Comparison of ENCODE assay signal across 9 cellular contexts in genomic region chr3:70981252-70981933, GRCh38.
DNase-seq lines count a peak whose midpoint lies in the region; ATAC-seq and TF ChIP-seq lines count a peak whose summit lies in the region.
"Had no signal": no experiment of that assay in that cellular context is flagged by ENCODE, and none has a peak within 500 bp of the region (broad histone marks: within the 10 kb centered on the region; RNA-seq: fewer than 3 reads in every experiment).

No MANE protein-coding gene starts in this region.

- H3K9me3 ChIP-seq in right lobe of liver = no peaks in the 10 kb centered on the region
- no peaks in the 10 kb centered on the region for H3K9me3 ChIP-seq in stomach

- TF ChIP-seq POLR2A in right lobe of liver (IDR thresholded peaks at IDR 0.05) (no peak), stomach (IDR thresholded peaks at IDR 0.05) (no peak)

- H3K36me3 Mint-ChIP-seq in activated naive CD8-positive, alpha-beta T cell treated with anti-CD3 and anti-CD28 coated beads, Interleukin-2, amount 10 ng/mL, durations not matched to agents 7 days and 5 days = peaks cover 60% of the 10 kb centered on the region

- ATAC-seq in activated naive CD8-positive, alpha-beta T cell treated with anti-CD3 and anti-CD28 coated beads, Interleukin-2, amount 10 ng/mL, durations not matched to agents 7 days and 5 days (ENCODE audit: low read depth) = no peak
- ATAC-seq in right lobe of liver = peak in 2 of 4 donors; percentile 12 to 27
- no peak for ATAC-seq in HG02571 (IDR thresholded peaks at IDR 0.05; ENCODE audit: unreplicated experiment)
- no peak for ATAC-seq in HG02885 (IDR thresholded peaks at IDR 0.05; ENCODE audit: poor library complexity, unreplicated experiment)

- peak overlapping the region; percentile 19 to 64 (median 53) for H3K27ac ChIP-seq in right lobe of liver
- H3K27ac ChIP-seq in stomach = peak overlapping the region in 4 of 5 donors; percentile 80 to 89 (median 84)
- H3K27ac ChIP-seq: 22Rv1 had no signal

- DNase-seq in NCI-H1105 treated with DMSO at 0.1 percent for 48 hours (lab: John Stamatoyannopoulos, UW) (peak; percentile 69), NCI-H1105 (lab: John Stamatoyannopoulos, UW) (no peak), right lobe of liver (no peak), stomach (no peak), HuH-7 (ENCODE audit: low spot score) (no peak)
- no peak for DNase-seq in activated naive CD8-positive, alpha-beta T cell treated with anti-CD3 and anti-CD28 coated beads, Interleukin-2, amount 10 ng/mL, durations not matched to agents 7 days and 5 days

- H3K4me3 Mint-ChIP-seq in activated naive CD8-positive, alpha-beta T cell treated with anti-CD3 and anti-CD28 coated beads, Interleukin-2, amount 10 ng/mL, durations not matched to agents 7 days and 5 days = no peak overlapping the region

- TF ChIP-seq EP300 in stomach (IDR thresholded peaks at IDR 0.05) = no peak

- peak overlapping the region; percentile 54 for H3K27ac Mint-ChIP-seq in activated naive CD8-positive, alpha-beta T cell treated with anti-CD3 and anti-CD28 coated beads, Interleukin-2, amount 10 ng/mL, durations not matched to agents 7 days and 5 days

- H3K4me1 ChIP-seq in right lobe of liver (peaks cover 0 to 4% (median 0%) of the 10 kb centered on the region in 4 donors), stomach (peaks cover 26 to 72% (median 67%) of the 10 kb centered on the region in 4 donors)

- no peaks in the 10 kb centered on the region for H3K27me3 Mint-ChIP-seq in activated naive CD8-positive, alpha-beta T cell treated with anti-CD3 and anti-CD28 coated beads, Interleukin-2, amount 10 ng/mL, durations not matched to agents 7 days and 5 days

- peaks cover 37% of the 10 kb centered on the region for H3K4me1 Mint-ChIP-seq in activated naive CD8-positive, alpha-beta T cell treated with anti-CD3 and anti-CD28 coated beads, Interleukin-2, amount 10 ng/mL, durations not matched to agents 7 days and 5 days

- no peak overlapping the region for H3K4me3 ChIP-seq in right lobe of liver
- H3K4me3 ChIP-seq in stomach = no peak overlapping the region

- no peaks in the 10 kb centered on the region for H3K9me3 Mint-ChIP-seq in activated naive CD8-positive, alpha-beta T cell treated with anti-CD3 and anti-CD28 coated beads, Interleukin-2, amount 10 ng/mL, durations not matched to agents 7 days and 5 days

- POLR2A ChIA-PET in activated naive CD8-positive, alpha-beta T cell treated with anti-CD3 and anti-CD28 coated beads, Interleukin-2, amount 10 ng/mL, durations not matched to agents 7 days and 5 days (lab: Charles Lee) = interaction anchor here (0.8 kb wide), 1 partner anchor 9 kb away, joined by 5 read pairs; no protein-coding TSS in a partner anchor

- 63% methylated on average over 6 of the region's 6 CpGs for WGBS in right lobe of liver (ENCODE audit: insufficient coverage, low coverage, low lambda C conversion rate, missing lambda C conversion rate)
- WGBS in stomach, 5 donors = 62 to 74% (median 63%) methylated on average over 6 of the region's 6 CpGs

- intact Hi-C loops in right lobe of liver (cut with DNase I) = no loop called here
- intact Hi-C loops in stomach (cut with DNase I; ENCODE audit: low total_unique reads) = no loop called here

- H3K27me3 ChIP-seq in right lobe of liver = no peaks in the 10 kb centered on the region
- no peaks in the 10 kb centered on the region for H3K27me3 ChIP-seq in stomach

- H3K36me3 ChIP-seq in right lobe of liver (peaks cover 0 to 36% (median 9%) of the 10 kb centered on the region in 4 donors), stomach (peaks cover 23 to 48% (median 36%) of the 10 kb centered on the region in 4 donors)

- TF ChIP-seq CTCF in right lobe of liver (IDR thresholded peaks at IDR 0.05) = no peak
- TF ChIP-seq CTCF in stomach (IDR thresholded peaks at IDR 0.05) = no peak
